ENCODE assay signal across 14 cellular contexts in the genomic region with DNA sequence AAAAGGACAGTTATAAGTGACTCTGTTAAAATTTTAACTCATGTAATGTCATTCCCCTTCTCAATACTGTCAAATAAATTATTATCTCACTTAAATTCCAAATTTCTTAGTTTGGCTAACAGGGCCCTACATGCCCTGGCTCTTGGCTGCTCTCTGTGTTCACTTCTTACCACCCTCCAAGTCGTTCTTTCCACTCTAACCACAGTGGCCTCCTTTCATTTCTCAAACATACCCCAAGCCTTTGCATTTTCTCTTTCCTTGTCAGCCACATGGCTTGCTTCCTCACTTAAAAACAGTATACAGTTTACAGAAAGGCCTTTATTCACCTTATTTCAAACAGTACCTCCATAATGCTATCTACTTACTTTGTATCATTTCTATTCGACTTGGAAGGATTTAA.
"Had no signal": no experiment of that assay in that cellular context is flagged by ENCODE, and none has a peak within 500 bp of the region (broad histone marks: within the 10 kb centered on the region; RNA-seq: fewer than 3 reads in every experiment).

No MANE protein-coding gene starts in this region.

- H3K36me3 Mint-ChIP-seq: activated naive CD8-positive, alpha-beta T cell; immature natural killer cell had no signal

- H3K27me3 Mint-ChIP-seq: activated naive CD8-positive, alpha-beta T cell; effector memory CD8-positive, alpha-beta T cell; progenitor cell of endocrine pancreas; stimulated activated naive CD8-positive, alpha-beta T cell treated with anti-CD3 and anti-CD28 coated beads, Interleukin-15, Interleukin-2, amounts not matched to agents 100 ng/mL and 50 ng/mL, for 24 hours had no signal

- H3K4me3 ChIP-seq: esophagus squamous epithelium, suprapubic skin, transverse colon, uterus had no signal

- H3K27ac ChIP-seq: esophagus squamous epithelium, suprapubic skin, transverse colon, uterus, WERI-Rb-1 had no signal

- H3K9me3 ChIP-seq: esophagus squamous epithelium, transverse colon, uterus had no signal

- FAIRE-seq: bronchial epithelial cell had no signal

- H3K36me3 ChIP-seq: esophagus squamous epithelium, suprapubic skin, transverse colon, uterus, WERI-Rb-1 had no signal

- H3K4me1 ChIP-seq: esophagus squamous epithelium, suprapubic skin, transverse colon, uterus had no signal

- H3K4me1 Mint-ChIP-seq: immature natural killer cell had no signal

- H3K4me3 Mint-ChIP-seq: activated naive CD8-positive, alpha-beta T cell; effector memory CD8-positive, alpha-beta T cell; immature natural killer cell; stimulated activated naive CD8-positive, alpha-beta T cell treated with anti-CD3 and anti-CD28 coated beads, Interleukin-15, Interleukin-2, amounts not matched to agents 100 ng/mL and 50 ng/mL, for 24 hours had no signal

- ATAC-seq: effector memory CD8-positive, alpha-beta T cell; left ventricle myocardium superior had no signal

- DNase-seq: activated CD4-positive, alpha-beta T cell treated with anti-CD3 and anti-CD28 coated beads, Interleukin-2, amount 50 U/mL, for 4 hours; dermis blood vessel endothelial cell; effector memory CD8-positive, alpha-beta T cell; esophagus squamous epithelium; immature natural killer cell; left ventricle myocardium superior; transverse colon; uterus; WERI-Rb-1 had no signal

- H3K27me3 ChIP-seq: esophagus squamous epithelium, suprapubic skin, transverse colon, uterus had no signal
